ENCODE assay signal across 8 cellular contexts in genomic region chr19:43503501-43504425, GRCh38. TPM values are rescaled to one million over a fixed set of nuclear protein-coding genes. Genes with fewer than 3 reads are reported as not detected.
DNase-seq lines count a peak whose midpoint lies in the region; ATAC-seq and TF ChIP-seq lines count a peak whose summit lies in the region.

No MANE protein-coding gene starts in this region.

- H3K27me3 Mint-ChIP-seq in activated naive CD8-positive, alpha-beta T cell treated with anti-CD3 and anti-CD28 coated beads, Interleukin-2, amount 10 ng/mL, durations not matched to agents 7 days and 5 days, result no peaks in the 10 kb centered on the region
- H3K27me3 Mint-ChIP-seq in type B pancreatic cell, result no peaks in the 10 kb centered on the region

- intact Hi-C loops in cardiac septum (cut with DNase I), result loop anchor here (2.0 to 5.0 kb wide), 2 partner anchors 29 to 41 kb away; no protein-coding TSS in a partner anchor

- H3K27ac Mint-ChIP-seq in activated naive CD8-positive, alpha-beta T cell treated with anti-CD3 and anti-CD28 coated beads, Interleukin-2, amount 10 ng/mL, durations not matched to agents 7 days and 5 days, result peak overlapping the region; percentile 91
- peak overlapping the region; percentile 97 for H3K27ac Mint-ChIP-seq in type B pancreatic cell

- no peaks in the 10 kb centered on the region for H3K9me3 Mint-ChIP-seq in activated naive CD8-positive, alpha-beta T cell treated with anti-CD3 and anti-CD28 coated beads, Interleukin-2, amount 10 ng/mL, durations not matched to agents 7 days and 5 days
- no peaks in the 10 kb centered on the region for H3K9me3 Mint-ChIP-seq in type B pancreatic cell

- CTCF ChIA-PET in GM10248 (lab: Yijun Ruan, JAX), result interaction anchor here (1.0 to 3.8 kb wide), 14 partner anchors 8 to 96 kb away, joined by 3 to 22 read pairs (median 5); partner anchors contain the start of gene ETHE1

- H3K4me3 Mint-ChIP-seq in activated naive CD8-positive, alpha-beta T cell treated with anti-CD3 and anti-CD28 coated beads, Interleukin-2, amount 10 ng/mL, durations not matched to agents 7 days and 5 days, result peak overlapping the region; percentile 86
- peak overlapping the region; percentile 99 for H3K4me3 Mint-ChIP-seq in type B pancreatic cell

- H3K36me3 Mint-ChIP-seq in activated naive CD8-positive, alpha-beta T cell treated with anti-CD3 and anti-CD28 coated beads, Interleukin-2, amount 10 ng/mL, durations not matched to agents 7 days and 5 days, result peaks cover 4% of the 10 kb centered on the region
- H3K36me3 Mint-ChIP-seq in type B pancreatic cell, result peaks cover 25% of the 10 kb centered on the region

- peak; percentile 99 for DNase-seq in GM10248 (ENCODE audit: extremely low spot score)
- peak; percentile 91 for DNase-seq in NCI-H1048 (lab: John Stamatoyannopoulos, UW)
- DNase-seq in SKM-1 treated with dmso at 0.1 percent for 144 hours (lab: John Stamatoyannopoulos, UW; ENCODE audit: unreplicated experiment), result peak; percentile 51
- peak; percentile 97 for DNase-seq in activated naive CD8-positive, alpha-beta T cell treated with anti-CD3 and anti-CD28 coated beads, Interleukin-2, amount 10 ng/mL, durations not matched to agents 7 days and 5 days
- peak; percentile 97 for DNase-seq in cardiac septum (ENCODE audit: low spot score)
- peak; percentile 93 for DNase-seq in pons (ENCODE audit: low spot score)
- DNase-seq in type B pancreatic cell (ENCODE audit: extremely low spot score, unreplicated experiment), result peak; percentile 95

- TF ChIP-seq CTCF in GM10248 (IDR thresholded peaks at IDR 0.05; ENCODE audit: control extremely low read depth, extremely low read depth, low read depth, missing control alignments) (peak; percentile 46), type B pancreatic cell (conservative IDR thresholded peaks at IDR 0.05) (no peak)

- peaks cover 15% of the 10 kb centered on the region for H3K4me1 Mint-ChIP-seq in activated naive CD8-positive, alpha-beta T cell treated with anti-CD3 and anti-CD28 coated beads, Interleukin-2, amount 10 ng/mL, durations not matched to agents 7 days and 5 days
- peaks cover 30% of the 10 kb centered on the region for H3K4me1 Mint-ChIP-seq in type B pancreatic cell (ENCODE audit: unreplicated experiment)

- ATAC-seq in HG02571 (IDR thresholded peaks at IDR 0.05; ENCODE audit: unreplicated experiment), result peak; percentile 79
- ATAC-seq in activated naive CD8-positive, alpha-beta T cell treated with anti-CD3 and anti-CD28 coated beads, Interleukin-2, amount 10 ng/mL, durations not matched to agents 7 days and 5 days (ENCODE audit: low read depth), result peak; percentile 88

- POLR2A ChIA-PET in GM10248 (lab: Yijun Ruan, JAX), result interaction anchor here (0.7 to 1.0 kb wide), 2 partner anchors 29 to 40 kb away, joined by 3 read pairs; partner anchors contain the start of gene ZNF575
- POLR2A ChIA-PET in activated naive CD8-positive, alpha-beta T cell treated with anti-CD3 and anti-CD28 coated beads, Interleukin-2, amount 10 ng/mL, durations not matched to agents 7 days and 5 days (lab: Charles Lee), result interaction anchor here (0.5 to 3.9 kb wide), 16 partner anchors 10 to 91 kb away, joined by 3 to 26 read pairs (median 5); partner anchors contain the start of genes LYPD3 and ZNF575

RNA-seq across cellular contexts. Expression of gene PHLDB3, which starts 0.8 kb away (rescaled TPM):
- 10 to 100 TPM; 19.8 to 22.1 TPM for total RNA-seq in activated naive CD8-positive, alpha-beta T cell treated with anti-CD3 and anti-CD28 coated beads, Interleukin-2, amount 10 ng/mL, durations not matched to agents 7 days and 5 days
- total RNA-seq in cardiac septum (7.3 TPM), type B pancreatic cell (ENCODE audit: low replicate concordance) (37.9 and 114 TPM in 2 replicates)

RNA-seq across cellular contexts. Expression of gene ETHE1, which starts 23.2 kb away (rescaled TPM):
- total RNA-seq in activated naive CD8-positive, alpha-beta T cell treated with anti-CD3 and anti-CD28 coated beads, Interleukin-2, amount 10 ng/mL, durations not matched to agents 7 days and 5 days, result 10 to 100 TPM; 57.1 to 61.1 TPM
- total RNA-seq in cardiac septum (12.2 TPM), type B pancreatic cell (ENCODE audit: low replicate concordance) (57.3 and 116 TPM in 2 replicates)

RNA-seq across cellular contexts. Expression of gene ZNF575, which starts 29.2 kb away (rescaled TPM):
- 1 to 10 TPM; 3.9 to 4.6 TPM for total RNA-seq in activated naive CD8-positive, alpha-beta T cell treated with anti-CD3 and anti-CD28 coated beads, Interleukin-2, amount 10 ng/mL, durations not matched to agents 7 days and 5 days
- total RNA-seq in cardiac septum, result 1.7 TPM
- 1.8 and 2.6 TPM in 2 replicates for total RNA-seq in type B pancreatic cell (ENCODE audit: low replicate concordance)

RNA-seq across cellular contexts. Expression of gene LYPD3, which starts 38.4 kb away (rescaled TPM):
- total RNA-seq in activated naive CD8-positive, alpha-beta T cell treated with anti-CD3 and anti-CD28 coated beads, Interleukin-2, amount 10 ng/mL, durations not matched to agents 7 days and 5 days, result 1 to 10 TPM; 1.2 to 1.8 TPM
- total RNA-seq in cardiac septum (not detected), type B pancreatic cell (ENCODE audit: low replicate concordance) (13.3 and 66.4 TPM in 2 replicates)

Comparison
In these comparisons a context has a peak if more than half of its experiments do, and no peak if none do; other contexts are left out.
1. Peak in every context shown above with its lines: DNase-seq and ATAC-seq.